Comparison of ENCODE assay signal across 8 cellular contexts in the genomic region with DNA sequence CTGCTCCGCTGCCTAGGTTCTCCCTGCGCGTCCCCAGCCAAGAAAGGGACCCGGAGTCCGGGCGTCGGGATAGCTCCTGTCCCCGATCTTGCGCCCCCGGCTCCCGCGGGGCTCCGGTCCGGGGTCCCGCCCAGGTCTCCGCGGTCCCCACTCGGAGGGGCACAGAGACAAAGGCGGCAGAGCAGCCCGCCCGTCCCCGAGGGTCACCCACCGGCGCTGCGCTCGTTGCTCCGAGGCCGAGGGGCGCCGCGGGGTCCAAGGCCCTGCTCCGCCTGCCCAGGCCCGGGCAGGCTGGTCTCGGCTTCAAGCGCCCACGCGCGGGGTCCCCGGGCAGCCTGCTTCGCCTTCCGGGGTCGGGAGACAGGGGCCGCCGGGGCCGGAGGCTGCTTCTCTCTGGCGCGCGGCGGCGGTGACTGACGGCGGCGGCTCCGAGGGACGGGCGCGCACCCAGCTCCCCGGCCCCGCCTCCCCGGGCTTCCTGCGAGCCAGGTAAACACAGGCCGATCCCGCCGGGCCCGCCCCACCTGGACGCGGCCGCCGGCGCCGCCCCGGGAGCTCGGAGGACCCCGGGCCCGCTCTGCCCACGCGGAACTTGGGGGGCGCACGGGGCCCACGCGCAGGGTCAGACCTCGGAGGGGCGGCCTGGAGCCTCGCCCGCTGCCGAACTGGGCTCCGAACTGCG. TPM values are rescaled to one million over a fixed set of nuclear protein-coding genes. Genes with fewer than 3 reads are reported as not detected.
DNase-seq lines count a peak whose midpoint lies in the region; ATAC-seq and TF ChIP-seq lines count a peak whose summit lies in the region.

A gene (minus strand): TSS at position 415 of the 682 bp plus-strand sequence. CDS start 27,522 bp downstream, outside the sequence.

- H3K27me3 Mint-ChIP-seq in central memory CD8-positive, alpha-beta T cell: no peaks in the 10 kb centered on the region

- H3K9me3 ChIP-seq in Loucy (ENCODE audit: insufficient read depth, low read depth, low read length) (no peaks in the 10 kb centered on the region), liver (ENCODE audit: control insufficient read depth in 4 of 4, low read length in 3 of 4) (no peaks in the 10 kb centered on the region)

- no peaks in the 10 kb centered on the region for H3K9me2 ChIP-seq in Loucy (replicated peaks; ENCODE audit: low read depth, low read length)

- no peaks in the 10 kb centered on the region for H4K20me1 ChIP-seq in Loucy (ENCODE audit: insufficient read depth, low read length, poor library complexity, severe bottlenecking)

- H3K4me1 ChIP-seq in Loucy (ENCODE audit: insufficient read depth, low read length, poor library complexity, severe bottlenecking): peaks cover 79% of the 10 kb centered on the region
- peaks cover 2 to 21% (median 13%) of the 10 kb centered on the region in 4 donors for H3K4me1 ChIP-seq in liver (ENCODE audit: control insufficient read depth in 4 of 4, insufficient read depth in 4 of 4, low read length in 3 of 4)

- peak within 1 kb of the TSS; percentile 99 for H3K4me3 Mint-ChIP-seq in central memory CD8-positive, alpha-beta T cell

- no peaks in the 10 kb centered on the region for H3F3A ChIP-seq in Loucy (ENCODE audit: low read depth)

- peak within 1 kb of the TSS; percentile 46 for H3K4me2 ChIP-seq in Loucy (ENCODE audit: low read depth, low read length, poor library complexity, severe bottlenecking)

- peak within 1 kb of the TSS; percentile 96 for H3K27ac ChIP-seq in liver (ENCODE audit: low read depth in 1 of 2, low read length in 2 of 2)

- peaks cover 71% of the 10 kb centered on the region for H3K4me1 Mint-ChIP-seq in central memory CD8-positive, alpha-beta T cell

- H3K79me2 ChIP-seq in Loucy (ENCODE audit: insufficient read depth, low read length): peaks cover 24% of the 10 kb centered on the region; the same call in 1 of the 2 replicates

- no peaks in the 10 kb centered on the region for H3K9me3 Mint-ChIP-seq in central memory CD8-positive, alpha-beta T cell

- TF ChIP-seq RAD21 in liver (IDR thresholded peaks at IDR 0.05): no peak

- peaks cover 33% of the 10 kb centered on the region for H3K36me3 Mint-ChIP-seq in central memory CD8-positive, alpha-beta T cell (ENCODE audit: insufficient read depth)

- H3K9ac ChIP-seq in Loucy (ENCODE audit: low read depth, low read length, poor library complexity, severe bottlenecking): peak within 1 kb of the TSS; percentile 72
- peak within 1 kb of the TSS; percentile 52 to 92 for H3K9ac ChIP-seq in liver (ENCODE audit: low read depth in 1 of 2, low read length in 2 of 2)

- H3K27me3 ChIP-seq in Loucy (ENCODE audit: insufficient read depth, low read length, poor library complexity, severe bottlenecking) (no peaks in the 10 kb centered on the region), liver (ENCODE audit: control insufficient read depth in 4 of 4, insufficient read depth in 4 of 4, low read length in 3 of 4) (no peaks in the 10 kb centered on the region)

- H3K4me3 ChIP-seq in GM08714 (ENCODE audit: low read length): peak within 1 kb of the TSS; percentile 89
- peak within 1 kb of the TSS; percentile 3 for H3K4me3 ChIP-seq in Loucy (ENCODE audit: low read length, poor library complexity, severe bottlenecking)
- peak within 1 kb of the TSS; percentile 51 for H3K4me3 ChIP-seq in WI38 (ENCODE audit: low read depth, low read length)
- H3K4me3 ChIP-seq in liver (ENCODE audit: low read depth in 1 of 3, low read length in 3 of 3): peak within 1 kb of the TSS; percentile 52 to 94 (median 63)

- peak within 1 kb of the TSS; percentile 97 for H3K27ac Mint-ChIP-seq in central memory CD8-positive, alpha-beta T cell (ENCODE audit: low read depth)

- peak; percentile 46 for ATAC-seq in GM21786 (IDR thresholded peaks at IDR 0.05; ENCODE audit: unreplicated experiment)
- ATAC-seq in central memory CD8-positive, alpha-beta T cell (replicated peaks; ENCODE audit: extremely low read depth, poor library complexity, severe bottlenecking): peak; percentile 29

- no peak within 1 kb of the TSS for H2AFZ ChIP-seq in Loucy (ENCODE audit: low read length)

- H3K36me3 ChIP-seq in Loucy (ENCODE audit: insufficient read depth, low read length): no peaks in the 10 kb centered on the region
- no peaks in the 10 kb centered on the region for H3K36me3 ChIP-seq in liver (ENCODE audit: control insufficient read depth in 4 of 4, insufficient read depth in 3 of 4, low read depth in 1 of 4, low read length in 3 of 4)

- TF ChIP-seq CTCF in Loucy (conservative IDR thresholded peaks at IDR 0.05; ENCODE audit: low read length) (no peak), WI38 (IDR thresholded peaks at IDR 0.05; ENCODE audit: low read depth, low read length) (no peak), liver (IDR thresholded peaks at IDR 0.05; ENCODE audit: low read depth, low read length, missing input control) (no peak)

- WGBS in liver: under 1% methylated on average over 88 of the region's 88 CpGs

- DNase-seq in central memory CD8-positive, alpha-beta T cell (ENCODE audit: low spot score in 2 of 2): peak; percentile 44 to 54
- peak; percentile 45 for DNase-seq in stimulated activated CD8-positive, alpha-beta memory T cell treated with anti-CD3 and anti-CD28 coated beads, Interleukin-15, amount 100 ng/mL, for 1 hour (ENCODE audit: low read depth)
- DNase-seq in NCI-H446 treated with DMSO at 0.1 percent for 48 hours (lab: John Stamatoyannopoulos, UW): no peak

TF ChIP-seq in liver, 16 proteins besides CTCF, POLR2A, EP300 and RAD21:
- TF ChIP-seq, protein P1, sequence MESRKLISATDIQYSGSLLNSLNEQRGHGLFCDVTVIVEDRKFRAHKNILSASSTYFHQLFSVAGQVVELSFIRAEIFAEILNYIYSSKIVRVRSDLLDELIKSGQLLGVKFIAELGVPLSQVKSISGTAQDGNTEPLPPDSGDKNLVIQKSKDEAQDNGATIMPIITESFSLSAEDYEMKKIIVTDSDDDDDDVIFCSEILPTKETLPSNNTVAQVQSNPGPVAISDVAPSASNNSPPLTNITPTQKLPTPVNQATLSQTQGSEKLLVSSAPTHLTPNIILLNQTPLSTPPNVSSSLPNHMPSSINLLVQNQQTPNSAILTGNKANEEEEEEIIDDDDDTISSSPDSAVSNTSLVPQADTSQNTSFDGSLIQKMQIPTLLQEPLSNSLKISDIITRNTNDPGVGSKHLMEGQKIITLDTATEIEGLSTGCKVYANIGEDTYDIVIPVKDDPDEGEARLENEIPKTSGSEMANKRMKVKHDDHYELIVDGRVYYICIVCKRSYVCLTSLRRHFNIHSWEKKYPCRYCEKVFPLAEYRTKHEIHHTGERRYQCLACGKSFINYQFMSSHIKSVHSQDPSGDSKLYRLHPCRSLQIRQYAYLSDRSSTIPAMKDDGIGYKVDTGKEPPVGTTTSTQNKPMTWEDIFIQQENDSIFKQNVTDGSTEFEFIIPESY (IDR thresholded peaks at IDR 0.05): no peak
- TF ChIP-seq RXRA (IDR thresholded peaks at IDR 0.05): no peak
- TF ChIP-seq TAF1 (conservative IDR thresholded peaks at IDR 0.05): no peak
- peak; percentile 10 for TF ChIP-seq YY1 (IDR thresholded peaks at IDR 0.05)
- no peak for TF ChIP-seq HNF4A (conservative IDR thresholded peaks at IDR 0.05)
- TF ChIP-seq, protein P2, sequence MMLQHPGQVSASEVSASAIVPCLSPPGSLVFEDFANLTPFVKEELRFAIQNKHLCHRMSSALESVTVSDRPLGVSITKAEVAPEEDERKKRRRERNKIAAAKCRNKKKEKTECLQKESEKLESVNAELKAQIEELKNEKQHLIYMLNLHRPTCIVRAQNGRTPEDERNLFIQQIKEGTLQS (IDR thresholded peaks at IDR 0.05): no peak

RNA-seq across cellular contexts. Expression of the gene that starts here (rescaled TPM):
- total RNA-seq in liver: 10 to 100 TPM; 21.3 to 23.3 TPM
- 10 to 100 TPM in 1 of 2 donors, 1 to 10 TPM in 1; 9.7 to 14.1 TPM for polyA plus RNA-seq in liver

Comparison
In these comparisons a context has a peak if more than half of its experiments do, and no peak if none do; other contexts are left out.
1. H3K4me3 ChIP-seq: peak in every context shown above with its lines; median percentile 89 in GM08714; 63 in liver; 51 in WI38; 3 in Loucy.